Comparison of ENCODE assay signal across 8 cellular contexts in genomic region chr2:190879474-190880373, GRCh38. TPM values are rescaled to one million over a fixed set of nuclear protein-coding genes. Genes with fewer than 3 reads are reported as not detected.
DNase-seq lines count a peak whose midpoint lies in the region; ATAC-seq and TF ChIP-seq lines count a peak whose summit lies in the region.

No MANE protein-coding gene starts in this region.

- no peaks in the 10 kb centered on the region for H3K9me3 ChIP-seq in BLaER1
- no peaks in the 10 kb centered on the region for H3K9me3 ChIP-seq in prostate gland

- H3K4me1 ChIP-seq in BLaER1, result peaks cover 52% of the 10 kb centered on the region
- H3K4me1 ChIP-seq in prostate gland (replicated peaks), result peaks cover 3% of the 10 kb centered on the region

- peaks cover 39% of the 10 kb centered on the region for H4K20me1 ChIP-seq in BLaER1

- no peaks in the 10 kb centered on the region; the same call in 1 of the 2 replicates for H3K36me3 ChIP-seq in BLaER1
- no peaks in the 10 kb centered on the region for H3K36me3 ChIP-seq in prostate gland

- no peak for TF ChIP-seq CTCF in fibroblast of mammary gland (conservative IDR thresholded peaks at IDR 0.05; ENCODE audit: control insufficient read depth, insufficient read depth, low read depth, low read length)
- no peak for TF ChIP-seq CTCF in prostate gland (IDR thresholded peaks at IDR 0.05)

- peak overlapping the region; percentile 65; the same call in 1 of the 2 replicates for H3K27ac ChIP-seq in BLaER1
- peak overlapping the region; percentile 92 to 93 for H3K27ac ChIP-seq in prostate gland

- no peak for TF ChIP-seq POLR2A in prostate gland (IDR thresholded peaks at IDR 0.05)

- DNase-seq in activated T-cell treated with anti-CD3 and anti-CD28 coated beads for 1 hour (ENCODE audit: low read depth) (peak; percentile 38), fibroblast of mammary gland (ENCODE audit: low read depth) (no peak), prostate gland (ENCODE audit: low spot score) (no peak), NCI-H187 treated with DMSO at 0.1 percent for 48 hours (lab: John Stamatoyannopoulos, UW) (no peak), OCI-M1 (lab: John Stamatoyannopoulos, UW) (no peak)

- ATAC-seq in HG03571 (IDR thresholded peaks at IDR 0.05; ENCODE audit: unreplicated experiment) (peak; percentile 0), GM18867 (IDR thresholded peaks at IDR 0.05; ENCODE audit: unreplicated experiment) (no peak)

- H3K27me3 ChIP-seq in BLaER1 (no peaks in the 10 kb centered on the region), prostate gland (replicated peaks; ENCODE audit: insufficient read depth) (no peaks in the 10 kb centered on the region)

- peak overlapping the region; percentile 100 for H3K4me3 ChIP-seq in BLaER1
- H3K4me3 ChIP-seq in fibroblast of mammary gland (ENCODE audit: control insufficient read depth, low read depth, low read length), result peak overlapping the region; percentile 90
- H3K4me3 ChIP-seq in prostate gland, result peak overlapping the region; percentile 83 to 94

- 39% methylated on average over 28 of the region's 28 CpGs for WGBS in prostate gland

- peak overlapping the region; percentile 76 for H3K9ac ChIP-seq in BLaER1

- peak overlapping the region; percentile 93 for H3K4me2 ChIP-seq in BLaER1

- intact Hi-C loops in prostate gland (cut with DNase I), result loop anchor here (5.0 kb wide), 1 partner anchor 133 kb away; the partner anchor contains the start of gene STAT1

RNA-seq across cellular contexts. Expression of gene GLS, which starts 0.9 kb away (rescaled TPM):
- 10 to 100 TPM; 30.6 to 74.9 TPM for total RNA-seq in prostate gland
